Comparison of ENCODE assay signal across 1 cellular context in genomic region chr6:137323860-137324259, GRCh38.
TF ChIP-seq lines count a peak whose summit lies in the region.

No MANE protein-coding gene starts in this region.

TF ChIP-seq in HepG2, 621 proteins besides CTCF, POLR2A, EP300 and RAD21 (continued from another document):
- TF ChIP-seq HMGXB3 (CRISPR knock-in tag; IDR thresholded peaks at IDR 0.05; ENCODE audit: borderline replicate concordance) (no peak), MIXL1 (CRISPR knock-in tag; IDR thresholded peaks at IDR 0.05) (peak; percentile 64; the same call in 1 of the 2 replicates), ZNF143 (CRISPR knock-in tag; IDR thresholded peaks at IDR 0.05) (peak; percentile 86)
